ENCODE assay signal across 1 cellular context in genomic region chr6:20916081-20916480, GRCh38.
TF ChIP-seq lines count a peak whose summit lies in the region.

No MANE protein-coding gene starts in this region.

TF ChIP-seq in IMR-90, 13 proteins besides CTCF, POLR2A, EP300 and RAD21 (continued from another document):
- TF ChIP-seq ELK1 (IDR thresholded peaks at IDR 0.05; ENCODE audit: borderline replicate concordance, low read depth, low read length) = no peak
- TF ChIP-seq FOS (IDR thresholded peaks at IDR 0.05; ENCODE audit: low read depth, low read length) = no peak
- TF ChIP-seq MXI1 (IDR thresholded peaks at IDR 0.05; ENCODE audit: borderline replicate concordance, low read depth, low read length) = no peak
- no peak for TF ChIP-seq CEBPB (IDR thresholded peaks at IDR 0.05; ENCODE audit: low read depth, low read length)
- no peak for TF ChIP-seq SMC3 (IDR thresholded peaks at IDR 0.05; ENCODE audit: low read depth, low read length)
- no peak for TF ChIP-seq RFX5 (IDR thresholded peaks at IDR 0.05; ENCODE audit: low read depth, low read length)
